1 cellular context compared by ENCODE assay signal in the genomic region with DNA sequence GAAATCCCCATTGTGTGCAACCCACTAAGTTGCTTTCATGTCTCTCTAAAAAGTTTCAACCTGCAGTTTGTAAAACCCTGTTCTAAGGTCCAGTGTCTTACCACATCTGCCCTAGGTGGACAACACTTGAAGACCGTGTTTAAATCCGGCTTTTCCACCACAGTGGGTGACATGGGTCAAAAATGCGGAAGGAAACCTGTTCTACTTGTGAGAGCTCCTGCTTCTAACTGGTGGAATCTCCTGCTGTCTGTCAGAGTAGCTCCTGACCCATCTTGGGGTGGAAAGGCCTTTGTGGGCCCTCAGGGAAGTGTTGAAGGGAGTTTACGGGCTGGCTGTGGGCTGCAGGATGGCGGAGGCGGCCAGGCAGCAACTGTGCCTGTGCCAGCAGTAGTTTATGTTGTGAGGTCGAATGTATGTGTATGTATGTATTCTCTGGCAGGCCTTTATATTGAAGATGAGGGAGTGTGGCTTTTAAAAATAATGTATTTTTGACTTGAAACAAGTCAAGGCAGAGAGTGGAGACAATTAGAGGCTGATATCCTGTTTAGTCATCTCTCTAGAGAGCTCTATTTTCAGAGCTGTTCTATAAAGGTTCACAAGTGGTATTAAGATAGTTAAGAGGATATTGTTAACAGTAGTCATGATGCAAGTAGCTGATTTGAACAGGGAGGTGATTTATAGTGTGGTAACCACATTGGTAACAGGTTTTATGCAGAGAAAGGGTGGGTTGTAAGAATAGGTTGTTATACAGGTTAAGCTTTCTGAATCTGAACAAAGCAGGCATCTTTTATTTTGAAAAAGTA.
TF ChIP-seq lines count a peak whose summit lies in the region.

No MANE protein-coding gene starts in this region.

TF ChIP-seq in HEK293, 187 proteins besides CTCF, POLR2A, EP300 and RAD21 (continued from another document and continues in another):
- TF ChIP-seq, protein P1, sequence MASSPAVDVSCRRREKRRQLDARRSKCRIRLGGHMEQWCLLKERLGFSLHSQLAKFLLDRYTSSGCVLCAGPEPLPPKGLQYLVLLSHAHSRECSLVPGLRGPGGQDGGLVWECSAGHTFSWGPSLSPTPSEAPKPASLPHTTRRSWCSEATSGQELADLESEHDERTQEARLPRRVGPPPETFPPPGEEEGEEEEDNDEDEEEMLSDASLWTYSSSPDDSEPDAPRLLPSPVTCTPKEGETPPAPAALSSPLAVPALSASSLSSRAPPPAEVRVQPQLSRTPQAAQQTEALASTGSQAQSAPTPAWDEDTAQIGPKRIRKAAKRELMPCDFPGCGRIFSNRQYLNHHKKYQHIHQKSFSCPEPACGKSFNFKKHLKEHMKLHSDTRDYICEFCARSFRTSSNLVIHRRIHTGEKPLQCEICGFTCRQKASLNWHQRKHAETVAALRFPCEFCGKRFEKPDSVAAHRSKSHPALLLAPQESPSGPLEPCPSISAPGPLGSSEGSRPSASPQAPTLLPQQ (tag by site-specific recombination; IDR thresholded peaks at IDR 0.05) = peak; percentile 20; the same call in 1 of the 2 replicates
- TF ChIP-seq TRIM28 (IDR thresholded peaks at IDR 0.05; ENCODE audit: borderline replicate concordance, low read length) = 0 out of 2 replicates have a peak, but pooled peaks have one; percentile 49
- TF ChIP-seq ZNF623 (tag by site-specific recombination; IDR thresholded peaks at IDR 0.05) = no peak
- no peak for TF ChIP-seq ZNF202 (tag by site-specific recombination; IDR thresholded peaks at IDR 0.05; ENCODE audit: borderline replicate concordance)
- peak; percentile 84 for TF ChIP-seq ZNF366 (tag by site-specific recombination; conservative IDR thresholded peaks at IDR 0.05)
- peak; percentile 54; the same call in 1 of the 2 replicates for TF ChIP-seq ZNF394 (tag by site-specific recombination; IDR thresholded peaks at IDR 0.05; ENCODE audit: borderline replicate concordance)
- no peak for TF ChIP-seq ZNF521 (tag by site-specific recombination; IDR thresholded peaks at IDR 0.05)
- TF ChIP-seq, protein P2, sequence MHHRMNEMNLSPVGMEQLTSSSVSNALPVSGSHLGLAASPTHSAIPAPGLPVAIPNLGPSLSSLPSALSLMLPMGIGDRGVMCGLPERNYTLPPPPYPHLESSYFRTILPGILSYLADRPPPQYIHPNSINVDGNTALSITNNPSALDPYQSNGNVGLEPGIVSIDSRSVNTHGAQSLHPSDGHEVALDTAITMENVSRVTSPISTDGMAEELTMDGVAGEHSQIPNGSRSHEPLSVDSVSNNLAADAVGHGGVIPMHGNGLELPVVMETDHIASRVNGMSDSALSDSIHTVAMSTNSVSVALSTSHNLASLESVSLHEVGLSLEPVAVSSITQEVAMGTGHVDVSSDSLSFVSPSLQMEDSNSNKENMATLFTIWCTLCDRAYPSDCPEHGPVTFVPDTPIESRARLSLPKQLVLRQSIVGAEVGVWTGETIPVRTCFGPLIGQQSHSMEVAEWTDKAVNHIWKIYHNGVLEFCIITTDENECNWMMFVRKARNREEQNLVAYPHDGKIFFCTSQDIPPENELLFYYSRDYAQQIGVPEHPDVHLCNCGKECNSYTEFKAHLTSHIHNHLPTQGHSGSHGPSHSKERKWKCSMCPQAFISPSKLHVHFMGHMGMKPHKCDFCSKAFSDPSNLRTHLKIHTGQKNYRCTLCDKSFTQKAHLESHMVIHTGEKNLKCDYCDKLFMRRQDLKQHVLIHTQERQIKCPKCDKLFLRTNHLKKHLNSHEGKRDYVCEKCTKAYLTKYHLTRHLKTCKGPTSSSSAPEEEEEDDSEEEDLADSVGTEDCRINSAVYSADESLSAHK (tag by site-specific recombination; IDR thresholded peaks at IDR 0.05) = peak; percentile 73; the same call in 1 of the 2 replicates
- no peak for TF ChIP-seq ZNF664 (tag by site-specific recombination; IDR thresholded peaks at IDR 0.05)
- TF ChIP-seq SCRT1 (tag by site-specific recombination; IDR thresholded peaks at IDR 0.05; ENCODE audit: borderline replicate concordance) = peak; percentile 41; the same call in 1 of the 2 replicates
- TF ChIP-seq ZNF146 (tag by site-specific recombination; IDR thresholded peaks at IDR 0.05) = peak; percentile 13; the same call in 1 of the 2 replicates
- TF ChIP-seq ZNF416 (tag by site-specific recombination; IDR thresholded peaks at IDR 0.05) = no peak
- TF ChIP-seq REPIN1 (tag by site-specific recombination; IDR thresholded peaks at IDR 0.05; ENCODE audit: low read depth) = no peak
- TF ChIP-seq, protein P3, sequence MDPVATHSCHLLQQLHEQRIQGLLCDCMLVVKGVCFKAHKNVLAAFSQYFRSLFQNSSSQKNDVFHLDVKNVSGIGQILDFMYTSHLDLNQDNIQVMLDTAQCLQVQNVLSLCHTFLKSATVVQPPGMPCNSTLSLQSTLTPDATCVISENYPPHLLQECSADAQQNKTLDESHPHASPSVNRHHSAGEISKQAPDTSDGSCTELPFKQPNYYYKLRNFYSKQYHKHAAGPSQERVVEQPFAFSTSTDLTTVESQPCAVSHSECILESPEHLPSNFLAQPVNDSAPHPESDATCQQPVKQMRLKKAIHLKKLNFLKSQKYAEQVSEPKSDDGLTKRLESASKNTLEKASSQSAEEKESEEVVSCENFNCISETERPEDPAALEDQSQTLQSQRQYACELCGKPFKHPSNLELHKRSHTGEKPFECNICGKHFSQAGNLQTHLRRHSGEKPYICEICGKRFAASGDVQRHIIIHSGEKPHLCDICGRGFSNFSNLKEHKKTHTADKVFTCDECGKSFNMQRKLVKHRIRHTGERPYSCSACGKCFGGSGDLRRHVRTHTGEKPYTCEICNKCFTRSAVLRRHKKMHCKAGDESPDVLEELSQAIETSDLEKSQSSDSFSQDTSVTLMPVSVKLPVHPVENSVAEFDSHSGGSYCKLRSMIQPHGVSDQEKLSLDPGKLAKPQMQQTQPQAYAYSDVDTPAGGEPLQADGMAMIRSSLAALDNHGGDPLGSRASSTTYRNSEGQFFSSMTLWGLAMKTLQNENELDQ (tag by site-specific recombination; IDR thresholded peaks at IDR 0.05; ENCODE audit: low read depth) = no peak
- TF ChIP-seq GLI2 (tag by site-specific recombination; IDR thresholded peaks at IDR 0.05; ENCODE audit: borderline replicate concordance, low read depth) = peak; percentile 83
- TF ChIP-seq, protein P4, sequence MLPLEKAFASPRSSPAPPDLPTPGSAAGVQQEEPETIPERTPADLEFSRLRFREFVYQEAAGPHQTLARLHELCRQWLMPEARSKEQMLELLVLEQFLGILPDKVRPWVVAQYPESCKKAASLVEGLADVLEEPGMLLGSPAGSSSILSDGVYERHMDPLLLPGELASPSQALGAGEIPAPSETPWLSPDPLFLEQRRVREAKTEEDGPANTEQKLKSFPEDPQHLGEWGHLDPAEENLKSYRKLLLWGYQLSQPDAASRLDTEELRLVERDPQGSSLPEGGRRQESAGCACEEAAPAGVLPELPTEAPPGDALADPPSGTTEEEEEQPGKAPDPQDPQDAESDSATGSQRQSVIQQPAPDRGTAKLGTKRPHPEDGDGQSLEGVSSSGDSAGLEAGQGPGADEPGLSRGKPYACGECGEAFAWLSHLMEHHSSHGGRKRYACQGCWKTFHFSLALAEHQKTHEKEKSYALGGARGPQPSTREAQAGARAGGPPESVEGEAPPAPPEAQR (tag by site-specific recombination; IDR thresholded peaks at IDR 0.05) = no peak
- TF ChIP-seq, protein P5, sequence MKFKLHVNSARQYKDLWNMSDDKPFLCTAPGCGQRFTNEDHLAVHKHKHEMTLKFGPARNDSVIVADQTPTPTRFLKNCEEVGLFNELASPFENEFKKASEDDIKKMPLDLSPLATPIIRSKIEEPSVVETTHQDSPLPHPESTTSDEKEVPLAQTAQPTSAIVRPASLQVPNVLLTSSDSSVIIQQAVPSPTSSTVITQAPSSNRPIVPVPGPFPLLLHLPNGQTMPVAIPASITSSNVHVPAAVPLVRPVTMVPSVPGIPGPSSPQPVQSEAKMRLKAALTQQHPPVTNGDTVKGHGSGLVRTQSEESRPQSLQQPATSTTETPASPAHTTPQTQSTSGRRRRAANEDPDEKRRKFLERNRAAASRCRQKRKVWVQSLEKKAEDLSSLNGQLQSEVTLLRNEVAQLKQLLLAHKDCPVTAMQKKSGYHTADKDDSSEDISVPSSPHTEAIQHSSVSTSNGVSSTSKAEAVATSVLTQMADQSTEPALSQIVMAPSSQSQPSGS (tag by site-specific recombination; IDR thresholded peaks at IDR 0.05; ENCODE audit: low read depth) = 0 out of 2 replicates have a peak, but pooled peaks have one; percentile 31
- peak; percentile 11; the same call in 1 of the 2 replicates for TF ChIP-seq ZNF184 (tag by site-specific recombination; IDR thresholded peaks at IDR 0.05)
- TF ChIP-seq KLF10 (tag by site-specific recombination; IDR thresholded peaks at IDR 0.05) = peak; percentile 78
- TF ChIP-seq KLF7 (tag by site-specific recombination; IDR thresholded peaks at IDR 0.05; ENCODE audit: borderline replicate concordance) = no peak
- no peak for TF ChIP-seq ZNF549 (tag by site-specific recombination; IDR thresholded peaks at IDR 0.05)
- TF ChIP-seq WT1 (tag by site-specific recombination; IDR thresholded peaks at IDR 0.05) = peak; percentile 95
- TF ChIP-seq, protein P6, sequence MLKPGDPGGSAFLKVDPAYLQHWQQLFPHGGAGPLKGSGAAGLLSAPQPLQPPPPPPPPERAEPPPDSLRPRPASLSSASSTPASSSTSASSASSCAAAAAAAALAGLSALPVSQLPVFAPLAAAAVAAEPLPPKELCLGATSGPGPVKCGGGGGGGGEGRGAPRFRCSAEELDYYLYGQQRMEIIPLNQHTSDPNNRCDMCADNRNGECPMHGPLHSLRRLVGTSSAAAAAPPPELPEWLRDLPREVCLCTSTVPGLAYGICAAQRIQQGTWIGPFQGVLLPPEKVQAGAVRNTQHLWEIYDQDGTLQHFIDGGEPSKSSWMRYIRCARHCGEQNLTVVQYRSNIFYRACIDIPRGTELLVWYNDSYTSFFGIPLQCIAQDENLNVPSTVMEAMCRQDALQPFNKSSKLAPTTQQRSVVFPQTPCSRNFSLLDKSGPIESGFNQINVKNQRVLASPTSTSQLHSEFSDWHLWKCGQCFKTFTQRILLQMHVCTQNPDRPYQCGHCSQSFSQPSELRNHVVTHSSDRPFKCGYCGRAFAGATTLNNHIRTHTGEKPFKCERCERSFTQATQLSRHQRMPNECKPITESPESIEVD (tag by site-specific recombination; IDR thresholded peaks at IDR 0.05) = peak; percentile 81
- 0 out of 2 replicates have a peak, but pooled peaks have one; percentile 37 for TF ChIP-seq ZNF10 (tag by site-specific recombination; IDR thresholded peaks at IDR 0.05)
- TF ChIP-seq, protein P7, sequence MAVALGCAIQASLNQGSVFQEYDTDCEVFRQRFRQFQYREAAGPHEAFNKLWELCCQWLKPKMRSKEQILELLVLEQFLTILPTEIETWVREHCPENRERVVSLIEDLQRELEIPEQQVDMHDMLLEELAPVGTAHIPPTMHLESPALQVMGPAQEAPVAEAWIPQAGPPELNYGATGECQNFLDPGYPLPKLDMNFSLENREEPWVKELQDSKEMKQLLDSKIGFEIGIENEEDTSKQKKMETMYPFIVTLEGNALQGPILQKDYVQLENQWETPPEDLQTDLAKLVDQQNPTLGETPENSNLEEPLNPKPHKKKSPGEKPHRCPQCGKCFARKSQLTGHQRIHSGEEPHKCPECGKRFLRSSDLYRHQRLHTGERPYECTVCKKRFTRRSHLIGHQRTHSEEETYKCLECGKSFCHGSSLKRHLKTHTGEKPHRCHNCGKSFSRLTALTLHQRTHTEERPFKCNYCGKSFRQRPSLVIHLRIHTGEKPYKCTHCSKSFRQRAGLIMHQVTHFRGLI (tag by site-specific recombination; IDR thresholded peaks at IDR 0.05) = 0 out of 2 replicates have a peak, but pooled peaks have one; percentile 29
- TF ChIP-seq OSR2 (tag by site-specific recombination; IDR thresholded peaks at IDR 0.05) = peak; percentile 100
- TF ChIP-seq EGR2 (tag by site-specific recombination; IDR thresholded peaks at IDR 0.05; ENCODE audit: low read depth) = peak; percentile 60; the same call in 1 of the 2 replicates
- no peak for TF ChIP-seq MEIS1 (CRISPR knock-in tag; IDR thresholded peaks at IDR 0.05; ENCODE audit: borderline replicate concordance)
- TF ChIP-seq ZNF677 (tag by site-specific recombination; IDR thresholded peaks at IDR 0.05) = no peak
- 0 out of 2 replicates have a peak, but pooled peaks have one; percentile 66 for TF ChIP-seq ZNF600 (tag by site-specific recombination; IDR thresholded peaks at IDR 0.05)
- no peak for TF ChIP-seq ZNF140 (tag by site-specific recombination; IDR thresholded peaks at IDR 0.05)
- TF ChIP-seq ZNF2 (tag by site-specific recombination; IDR thresholded peaks at IDR 0.05) = peak; percentile 66
- TF ChIP-seq SCRT2 (tag by site-specific recombination; IDR thresholded peaks at IDR 0.05) = peak; percentile 87
- TF ChIP-seq FEZF1 (tag by site-specific recombination; IDR thresholded peaks at IDR 0.05) = peak; percentile 81
- TF ChIP-seq ZSCAN16 (tag by site-specific recombination; IDR thresholded peaks at IDR 0.05) = no peak
- TF ChIP-seq ZBTB1 (tag by site-specific recombination; IDR thresholded peaks at IDR 0.05) = peak; percentile 89
- TF ChIP-seq ZXDB (tag by site-specific recombination; IDR thresholded peaks at IDR 0.05) = peak; percentile 80
- TF ChIP-seq, protein P8, sequence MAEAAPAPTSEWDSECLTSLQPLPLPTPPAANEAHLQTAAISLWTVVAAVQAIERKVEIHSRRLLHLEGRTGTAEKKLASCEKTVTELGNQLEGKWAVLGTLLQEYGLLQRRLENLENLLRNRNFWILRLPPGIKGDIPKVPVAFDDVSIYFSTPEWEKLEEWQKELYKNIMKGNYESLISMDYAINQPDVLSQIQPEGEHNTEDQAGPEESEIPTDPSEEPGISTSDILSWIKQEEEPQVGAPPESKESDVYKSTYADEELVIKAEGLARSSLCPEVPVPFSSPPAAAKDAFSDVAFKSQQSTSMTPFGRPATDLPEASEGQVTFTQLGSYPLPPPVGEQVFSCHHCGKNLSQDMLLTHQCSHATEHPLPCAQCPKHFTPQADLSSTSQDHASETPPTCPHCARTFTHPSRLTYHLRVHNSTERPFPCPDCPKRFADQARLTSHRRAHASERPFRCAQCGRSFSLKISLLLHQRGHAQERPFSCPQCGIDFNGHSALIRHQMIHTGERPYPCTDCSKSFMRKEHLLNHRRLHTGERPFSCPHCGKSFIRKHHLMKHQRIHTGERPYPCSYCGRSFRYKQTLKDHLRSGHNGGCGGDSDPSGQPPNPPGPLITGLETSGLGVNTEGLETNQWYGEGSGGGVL (tag by site-specific recombination; IDR thresholded peaks at IDR 0.05) = no peak
- TF ChIP-seq ZNF175 (tag by site-specific recombination; IDR thresholded peaks at IDR 0.05) = no peak
- TF ChIP-seq, protein P9, sequence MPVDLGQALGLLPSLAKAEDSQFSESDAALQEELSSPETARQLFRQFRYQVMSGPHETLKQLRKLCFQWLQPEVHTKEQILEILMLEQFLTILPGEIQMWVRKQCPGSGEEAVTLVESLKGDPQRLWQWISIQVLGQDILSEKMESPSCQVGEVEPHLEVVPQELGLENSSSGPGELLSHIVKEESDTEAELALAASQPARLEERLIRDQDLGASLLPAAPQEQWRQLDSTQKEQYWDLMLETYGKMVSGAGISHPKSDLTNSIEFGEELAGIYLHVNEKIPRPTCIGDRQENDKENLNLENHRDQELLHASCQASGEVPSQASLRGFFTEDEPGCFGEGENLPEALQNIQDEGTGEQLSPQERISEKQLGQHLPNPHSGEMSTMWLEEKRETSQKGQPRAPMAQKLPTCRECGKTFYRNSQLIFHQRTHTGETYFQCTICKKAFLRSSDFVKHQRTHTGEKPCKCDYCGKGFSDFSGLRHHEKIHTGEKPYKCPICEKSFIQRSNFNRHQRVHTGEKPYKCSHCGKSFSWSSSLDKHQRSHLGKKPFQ (tag by site-specific recombination; IDR thresholded peaks at IDR 0.05) = peak; percentile 68
- TF ChIP-seq SP7 (tag by site-specific recombination; IDR thresholded peaks at IDR 0.05) = peak; percentile 82
- peak; percentile 86 for TF ChIP-seq OVOL3 (tag by site-specific recombination; IDR thresholded peaks at IDR 0.05)
- TF ChIP-seq ZNF629 (tag by site-specific recombination; IDR thresholded peaks at IDR 0.05) = peak; percentile 83
